Comparison of ENCODE assay signal across 19 cellular contexts in genomic region chr1:163171826-163172225, GRCh38. TPM values are rescaled to one million over a fixed set of nuclear protein-coding genes. Genes with fewer than 3 reads are reported as not detected.
A peak's percentile ranks its signal among the peaks of the same experiment; 100 is the strongest.
DNase-seq lines count a peak whose midpoint lies in the region; ATAC-seq, FAIRE-seq and TF ChIP-seq lines count a peak whose summit lies in the region.
"Had no signal": no experiment of that assay in that cellular context is flagged by ENCODE, and none has a peak within 500 bp of the region (broad histone marks: within the 10 kb centered on the region; RNA-seq: fewer than 3 reads in every experiment).

No MANE protein-coding gene starts in this region.

- H3K27ac Mint-ChIP-seq in activated CD4-positive, alpha-beta T cell treated with anti-CD3 and anti-CD28 coated beads, Interleukin-2, amount 10 ng/mL, durations not matched to agents 24 days and 14 days = no peak overlapping the region
- H3K27ac Mint-ChIP-seq in activated T-helper 17 cell treated with anti-CD3 and anti-CD28 coated beads, Interleukin-2, amount 50 U/mL, for 72 hours = no peak overlapping the region

- FAIRE-seq in keratinocyte (lab: Jason Lieb, UNC) = no peak
- FAIRE-seq: A204.1, GM12878 had no signal

- H3K36me3 Mint-ChIP-seq in activated CD4-positive, alpha-beta T cell treated with anti-CD3 and anti-CD28 coated beads, Interleukin-2, amount 10 ng/mL, durations not matched to agents 24 days and 14 days (ENCODE audit: low read depth) = no peaks in the 10 kb centered on the region
- no peaks in the 10 kb centered on the region for H3K36me3 Mint-ChIP-seq in activated T-helper 17 cell treated with anti-CD3 and anti-CD28 coated beads, Interleukin-2, amount 50 U/mL, for 72 hours (ENCODE audit: low read depth)
- H3K36me3 Mint-ChIP-seq: CD4-positive, CD25-positive, alpha-beta regulatory T cell had no signal

- H3K36me3 ChIP-seq in adipocyte (ENCODE audit: control insufficient read depth, insufficient read depth, low read length, severe bottlenecking) = no peaks in the 10 kb centered on the region
- no peaks in the 10 kb centered on the region for H3K36me3 ChIP-seq in keratinocyte (ENCODE audit: control insufficient read depth in 2 of 2, extremely low read depth in 1 of 2, insufficient read depth in 2 of 2, low read length in 2 of 2)
- H3K36me3 ChIP-seq in stomach smooth muscle (ENCODE audit: control insufficient read depth in 2 of 2, insufficient read depth in 2 of 2, low read length in 2 of 2) = peaks cover 0 to 6% of the 10 kb centered on the region in 2 donors
- H3K36me3 ChIP-seq in vagina = no peaks in the 10 kb centered on the region
- H3K36me3 ChIP-seq: Peyer's patch had no signal

- no peaks in the 10 kb centered on the region for H4K20me1 ChIP-seq in keratinocyte (ENCODE audit: control insufficient read depth, extremely low read depth, insufficient read depth, low read length)

- ATAC-seq in activated T-helper 17 cell treated with anti-CD3 and anti-CD28 coated beads, Interleukin-2, amount 50 U/mL, for 72 hours (replicated peaks) = no peak

- H2AFZ ChIP-seq in keratinocyte (ENCODE audit: control insufficient read depth, low read length) = peak overlapping the region; percentile 13
- H2AFZ ChIP-seq: parathyroid adenoma had no signal

- no peak overlapping the region for H3K27ac ChIP-seq in keratinocyte (ENCODE audit: control insufficient read depth, insufficient read depth, low read length)
- peak overlapping the region; percentile 53 for H3K27ac ChIP-seq in stomach smooth muscle (ENCODE audit: low read length)
- H3K27ac ChIP-seq in vagina = no peak overlapping the region
- H3K27ac ChIP-seq: parathyroid adenoma, Peyer's patch had no signal

- H3K9ac ChIP-seq in adipocyte (ENCODE audit: low read length) (no peak overlapping the region), keratinocyte (ENCODE audit: control insufficient read depth, extremely low read depth, insufficient read depth, low read length) (no peak overlapping the region), stomach smooth muscle (ENCODE audit: low read length in 2 of 2) (peak overlapping the region in 1 of 2 donors; percentile 10)
- H3K9ac ChIP-seq: parathyroid adenoma had no signal

- no peaks in the 10 kb centered on the region for H3K4me1 Mint-ChIP-seq in activated CD4-positive, alpha-beta T cell treated with anti-CD3 and anti-CD28 coated beads, Interleukin-2, amount 10 ng/mL, durations not matched to agents 24 days and 14 days
- no peaks in the 10 kb centered on the region for H3K4me1 Mint-ChIP-seq in activated T-helper 17 cell treated with anti-CD3 and anti-CD28 coated beads, Interleukin-2, amount 50 U/mL, for 72 hours
- H3K4me1 Mint-ChIP-seq: CD4-positive, CD25-positive, alpha-beta regulatory T cell had no signal

- dilution Hi-C loops in keratinocyte (cut with MboI; ENCODE audit: extremely low pct_ligation_motif_present, low sequenced_read_pairs) = no loop called here

- TF ChIP-seq POLR2A in vagina (IDR thresholded peaks at IDR 0.05) = no peak

- intact Hi-C loops in vagina (cut with DNase I) = loop anchor here (5.0 to 10.0 kb wide), 2 partner anchors 97 to 295 kb away; no protein-coding TSS in a partner anchor
- intact Hi-C loops in activated CD4-positive, alpha-beta T cell treated with anti-CD3 and anti-CD28 coated beads, Interleukin-2, amount 10 ng/mL, durations not matched to agents 24 days and 14 days (cut with micrococcal nuclease) = loop anchor here (5.0 kb wide), 1 partner anchor 325 kb away; no protein-coding TSS in a partner anchor

- TF ChIP-seq CTCF in keratinocyte (optimal IDR thresholded peaks at IDR 0.05 in 1 of 3, IDR thresholded peaks at IDR 0.05 in 1 of 3, conservative IDR thresholded peaks at IDR 0.05 in 1 of 3; ENCODE audit: extremely low read depth in 1 of 3, insufficient read depth in 2 of 3, low read length in 3 of 3) (no peak), vagina (IDR thresholded peaks at IDR 0.05) (no peak)

- peak; percentile 16 to 29 for DNase-seq in NCI-H446 (lab: John Stamatoyannopoulos, UW)
- no peak for DNase-seq in NCI-H446 treated with DMSO at 0.1 percent for 48 hours (lab: John Stamatoyannopoulos, UW)
- peak; percentile 39 for DNase-seq in adipocyte (ENCODE audit: low read depth)
- DNase-seq in keratinocyte (ENCODE audit: low read depth, low spot score) = no peak
- no peak for DNase-seq in vagina (ENCODE audit: extremely low spot score in 2 of 2)
- DNase-seq in activated CD4-positive, alpha-beta T cell treated with anti-CD3 and anti-CD28 coated beads, Interleukin-2, amount 10 ng/mL, durations not matched to agents 24 days and 14 days = no peak
- DNase-seq: activated CD4-positive, CD25-positive, alpha-beta regulatory T cell; activated CD8-positive, alpha-beta memory T cell treated with anti-CD3 and anti-CD28 coated beads, Interleukin-2, amount 50 U/mL, for 4 hours; activated naive CD4-positive, alpha-beta T cell treated with anti-CD3 and anti-CD28 coated beads, Interleukin-2, amount 50 U/mL, for 16 hours; CD4-positive, CD25-positive, alpha-beta regulatory T cell; central memory CD4-positive, alpha-beta T cell; glutamatergic neuron; NCI-H1436; Peyer's patch had no signal

- no peaks in the 10 kb centered on the region for H3K9me3 Mint-ChIP-seq in activated CD4-positive, alpha-beta T cell treated with anti-CD3 and anti-CD28 coated beads, Interleukin-2, amount 10 ng/mL, durations not matched to agents 24 days and 14 days
- H3K9me3 Mint-ChIP-seq in activated T-helper 17 cell treated with anti-CD3 and anti-CD28 coated beads, Interleukin-2, amount 50 U/mL, for 72 hours = no peaks in the 10 kb centered on the region

- H3K4me1 ChIP-seq in adipocyte (ENCODE audit: control insufficient read depth, insufficient read depth, low read length) = peaks cover 46% of the 10 kb centered on the region
- H3K4me1 ChIP-seq in keratinocyte (ENCODE audit: control insufficient read depth, extremely low read depth, insufficient read depth, low read length) = peaks cover 17% of the 10 kb centered on the region
- peaks cover 45% of the 10 kb centered on the region for H3K4me1 ChIP-seq in stomach smooth muscle (ENCODE audit: control insufficient read depth, insufficient read depth, low read length)
- peaks cover 16% of the 10 kb centered on the region for H3K4me1 ChIP-seq in vagina
- H3K4me1 ChIP-seq: Peyer's patch had no signal

- H3K27me3 Mint-ChIP-seq in activated CD4-positive, alpha-beta T cell treated with anti-CD3 and anti-CD28 coated beads, Interleukin-2, amount 10 ng/mL, durations not matched to agents 24 days and 14 days = peaks cover 4% of the 10 kb centered on the region
- H3K27me3 Mint-ChIP-seq in activated T-helper 17 cell treated with anti-CD3 and anti-CD28 coated beads, Interleukin-2, amount 50 U/mL, for 72 hours = peaks cover 12% of the 10 kb centered on the region

- H3K4me2 ChIP-seq in keratinocyte (ENCODE audit: control insufficient read depth, extremely low read depth, insufficient read depth, low read depth, low read length) = no peak overlapping the region

- H3K4me3 ChIP-seq in adipocyte (ENCODE audit: low read length) (no peak overlapping the region), keratinocyte (ENCODE audit: control insufficient read depth in 2 of 3, extremely low read depth in 1 of 3, insufficient read depth in 2 of 3, low read depth in 1 of 3, low read length in 3 of 3) (no peak overlapping the region), stomach smooth muscle (ENCODE audit: low read length in 2 of 2) (peak overlapping the region; percentile 45 to 60), vagina (no peak overlapping the region)
- H3K4me3 ChIP-seq: GM12878, Peyer's patch had no signal

- H3K9me3 ChIP-seq in adipocyte (ENCODE audit: control insufficient read depth, low read length) (no peaks in the 10 kb centered on the region), keratinocyte (ENCODE audit: control insufficient read depth, low read depth, low read length) (no peaks in the 10 kb centered on the region), stomach smooth muscle (ENCODE audit: control insufficient read depth in 2 of 2, low read length in 2 of 2) (no peaks in the 10 kb centered on the region), vagina (no peaks in the 10 kb centered on the region)
- H3K9me3 ChIP-seq: Peyer's patch had no signal

- H3K79me2 ChIP-seq in keratinocyte (ENCODE audit: control insufficient read depth, insufficient read depth, low read length) = no peaks in the 10 kb centered on the region
- H3K79me2 ChIP-seq: parathyroid adenoma had no signal

- H3K27me3 ChIP-seq in adipocyte (replicated peaks; ENCODE audit: control insufficient read depth, insufficient read depth, low read length) (no peaks in the 10 kb centered on the region), keratinocyte (ENCODE audit: control insufficient read depth, extremely low read depth, insufficient read depth, low read length) (no peaks in the 10 kb centered on the region), stomach smooth muscle (ENCODE audit: control insufficient read depth in 1 of 2, insufficient read depth in 2 of 2, low read length in 2 of 2) (no peaks in the 10 kb centered on the region), vagina (no peaks in the 10 kb centered on the region)
- H3K27me3 ChIP-seq: Peyer's patch had no signal

- no peak overlapping the region for H3K4me3 Mint-ChIP-seq in activated CD4-positive, alpha-beta T cell treated with anti-CD3 and anti-CD28 coated beads, Interleukin-2, amount 10 ng/mL, durations not matched to agents 24 days and 14 days
- no peak overlapping the region for H3K4me3 Mint-ChIP-seq in activated T-helper 17 cell treated with anti-CD3 and anti-CD28 coated beads, Interleukin-2, amount 50 U/mL, for 72 hours
- H3K4me3 Mint-ChIP-seq: CD4-positive, CD25-positive, alpha-beta regulatory T cell had no signal

- no peaks in the 10 kb centered on the region for H3K9me1 ChIP-seq in keratinocyte (ENCODE audit: control insufficient read depth, extremely low read depth, insufficient read depth, low read length)

RNA-seq across cellular contexts. Expression of gene RGS5, which starts 30.9 kb away (rescaled TPM):
- polyA plus RNA-seq in keratinocyte = 2.1 to 4.1 TPM (median 2.7 TPM) in 3 replicates
- polyA plus RNA-seq in keratinocyte (2011; ENCODE audit: low read depth) = 1.3 TPM
- 2.2 and 3.2 TPM in 2 replicates for polyA plus RNA-seq in keratinocyte (2011; cell fraction: cytosol; rRNA removed)
- 1.8 and 3.2 TPM in 2 replicates for polyA plus RNA-seq in keratinocyte (2011; cell fraction: nucleus; rRNA removed)
- polyA plus RNA-seq in keratinocyte (2012; ENCODE audit: low replicate concordance) = 1.9 and 2.5 TPM in 2 replicates
- polyA minus RNA-seq in keratinocyte = 2.1 to 2.4 TPM in 2 of 3 replicates, not detected in the other
- polyA minus RNA-seq in keratinocyte (2011; cell fraction: cytosol; rRNA and poly(A)+ RNA removed) = not detected
- 1.3 and 2.8 TPM in 2 replicates for polyA minus RNA-seq in keratinocyte (2011; cell fraction: nucleus; rRNA and poly(A)+ RNA removed)
- total RNA-seq in vagina = 94.0 TPM
- 0.95 and 2.8 TPM in 2 replicates for total RNA-seq in activated CD4-positive, alpha-beta T cell treated with anti-CD3 and anti-CD28 coated beads, Interleukin-2, amount 10 ng/mL, durations not matched to agents 24 days and 14 days
- 1 to 10 TPM; 1.1 to 1.6 TPM for total RNA-seq in activated T-helper 17 cell treated with anti-CD3 and anti-CD28 coated beads, Interleukin-2, amount 50 U/mL, for 72 hours

Comparison
In these comparisons a context has a peak if more than half of its experiments do, and no peak if none do; other contexts are left out.
1. DNase-seq: peak in NCI-H446 (2 of 2) and adipocyte (single experiment); none in NCI-H446 treated with DMSO at 0.1 percent for 48 hours (single experiment), keratinocyte (single experiment), vagina (0 of 2) and activated CD4-positive, alpha-beta T cell treated with anti-CD3 and anti-CD28 coated beads, Interleukin-2, amount 10 ng/mL, durations not matched to agents 24 days and 14 days (single experiment).
2. H3K4me3 ChIP-seq: peak in stomach smooth muscle (2 of 2); none in adipocyte (single experiment), keratinocyte (0 of 3) and vagina (0 of 2).
3. RNA of gene RGS5, which starts 30.9 kb away (total RNA-seq): 94.0 TPM in vagina (single experiment); 0.95 to 2.8 TPM in activated CD4-positive, alpha-beta T cell treated with anti-CD3 and anti-CD28 coated beads, Interleukin-2, amount 10 ng/mL, durations not matched to agents 24 days and 14 days and 1.1 to 1.6 TPM in activated T-helper 17 cell treated with anti-CD3 and anti-CD28 coated beads, Interleukin-2, amount 50 U/mL, for 72 hours; every median in the first group is over 10 times any median in the second.